9 cellular contexts compared by ENCODE assay signal in the genomic region with DNA sequence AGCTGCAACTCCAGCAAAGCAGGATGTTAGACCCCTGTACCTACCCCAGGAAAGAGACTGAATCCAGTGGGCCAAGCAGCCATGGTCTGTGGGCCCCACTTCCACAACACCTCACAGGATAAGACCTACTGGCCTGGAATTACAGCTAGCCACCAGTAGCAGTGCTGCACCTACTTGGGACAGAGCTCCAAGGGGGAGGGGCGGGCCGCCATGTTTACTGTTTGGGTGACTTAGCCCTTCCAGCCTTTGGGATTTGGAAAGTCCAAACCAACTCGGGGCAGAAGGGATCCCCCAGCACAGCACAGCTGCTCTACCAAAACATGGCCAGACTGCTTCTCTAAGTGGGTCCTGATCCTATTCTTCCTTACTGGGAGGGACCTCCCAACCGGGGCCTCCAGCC. TPM values are rescaled to one million over a fixed set of nuclear protein-coding genes. Genes with fewer than 3 reads are reported as not detected.
"Had no signal": no experiment of that assay in that cellular context is flagged by ENCODE, and none has a peak within 500 bp of the region (broad histone marks: within the 10 kb centered on the region; RNA-seq: fewer than 3 reads in every experiment).

No MANE protein-coding gene starts in this region.

- H3K4me3 Mint-ChIP-seq: HFFc6, IgD-negative memory B cell had no signal

- H3K4me3 ChIP-seq: GM23248, HAP-1 had no signal

- FAIRE-seq: HepG2 had no signal

- H3K9me3 Mint-ChIP-seq: HFFc6, IgD-negative memory B cell had no signal

- H3K9ac ChIP-seq: GM23248 had no signal

- H3K36me3 ChIP-seq: HAP-1 had no signal

- H3K9me3 ChIP-seq: HAP-1 had no signal

- DNase-seq: GM23248, GOT3, H7, HFFc6 had no signal

- H3K27me3 Mint-ChIP-seq: IgD-negative memory B cell had no signal

- H3K27ac Mint-ChIP-seq: HFFc6, IgD-negative memory B cell had no signal

- H3K4me1 Mint-ChIP-seq: IgD-negative memory B cell had no signal

- H3K36me3 Mint-ChIP-seq: IgD-negative memory B cell had no signal

- ATAC-seq: HCT116, HepG2 had no signal

- H3K27ac ChIP-seq: GM23248, HL-60 had no signal

- H3K4me1 ChIP-seq: HAP-1 had no signal

RNA-seq across cellular contexts. Expression of a gene that starts 9.1 kb away (rescaled TPM):
- total RNA-seq: HepG2 had no signal
- polyA plus RNA-seq: HepG2 had no signal
